ENCODE assay signal across 17 cellular contexts in genomic region chr19:48551437-48552302, GRCh38. TPM values are rescaled to one million over a fixed set of nuclear protein-coding genes. Genes with fewer than 3 reads are reported as not detected.
DNase-seq lines count a peak whose midpoint lies in the region; ATAC-seq and TF ChIP-seq lines count a peak whose summit lies in the region.
"Had no signal": no experiment of that assay in that cellular context is flagged by ENCODE, and none has a peak within 500 bp of the region (broad histone marks: within the 10 kb centered on the region; RNA-seq: fewer than 3 reads in every experiment).

TSS of gene SULT2B1 (plus strand) at chr19:48552172. CDS start at chr19:48552253, 81 bp downstream.

- CTCF ChIA-PET in mammary epithelial cell (lab: Charles Lee; ENCODE audit: low non-redundant PET): interaction anchor here (0.6 kb wide), 1 partner anchor 65 kb away, joined by 11 read pairs; no protein-coding TSS in a partner anchor
- CTCF ChIA-PET in activated CD8-positive, alpha-beta T cell treated with anti-CD3 and anti-CD28 coated beads, Interleukin-2, amount 10 ng/mL, durations not matched to agents 7 days and 5 days (lab: Charles Lee): no interaction called here

- DNase-seq in HPDE6-E6E7 (ENCODE audit: extremely low spot score) (peak; percentile 70), NCI-H2107 treated with DMSO at 0.1 percent for 48 hours (lab: John Stamatoyannopoulos, UW; ENCODE audit: unreplicated experiment) (peak; percentile 64), mammary epithelial cell (peak; percentile 28)
- DNase-seq in effector CD8-positive, alpha-beta T cell (lab: John Stamatoyannopoulos, UW): no peak
- DNase-seq in NK-92 treated with Interleukin-12 subunit alpha and Interleukin-12 subunit beta, amount 100 ng/mL, for 24 hours (lab: John Stamatoyannopoulos, UW): no peak
- DNase-seq in activated CD8-positive, alpha-beta T cell treated with anti-CD3 and anti-CD28 coated beads, Interleukin-2, amount 10 ng/mL, durations not matched to agents 7 days and 5 days: no peak
- DNase-seq: activated CD4-positive, alpha-beta T cell treated with anti-CD3 and anti-CD28 coated beads for 1 hour; activated gamma-delta T cell treated with Interleukin-2 at 50 U/mL for 16 hours; DND-41; Karpas-422; occipital lobe; stimulated activated CD4-positive, alpha-beta T cell treated with anti-CD3 and anti-CD28 coated beads, Interleukin-4, amount 100 ng/mL, for 24 hours had no signal

- H3K27ac Mint-ChIP-seq in activated CD8-positive, alpha-beta T cell treated with anti-CD3 and anti-CD28 coated beads, Interleukin-2, amount 10 ng/mL, durations not matched to agents 7 days and 5 days: no peak within 1 kb of the TSS

- TF ChIP-seq CTCF in mammary epithelial cell (conservative IDR thresholded peaks at IDR 0.05 in 1 of 2, IDR thresholded peaks at IDR 0.05 in 1 of 2; ENCODE audit: extremely low read depth in 1 of 2, insufficient read depth in 1 of 2, low read depth in 1 of 2, low read length in 2 of 2): no peak
- TF ChIP-seq CTCF in parathyroid adenoma (IDR thresholded peaks at IDR 0.05): no peak

- no peaks in the 10 kb centered on the region for H3K36me3 ChIP-seq in mammary epithelial cell (ENCODE audit: insufficient read depth, low read length)
- H3K36me3 ChIP-seq in parathyroid adenoma (ENCODE audit: control insufficient read depth, insufficient read depth, low read length): no peaks in the 10 kb centered on the region
- H3K36me3 ChIP-seq: thoracic aorta had no signal

- POLR2A ChIA-PET in activated CD8-positive, alpha-beta T cell treated with anti-CD3 and anti-CD28 coated beads, Interleukin-2, amount 10 ng/mL, durations not matched to agents 7 days and 5 days (lab: Charles Lee): no interaction called here

- dilution Hi-C loops in mammary epithelial cell (cut with HindIII; ENCODE audit: low sequenced_read_pairs): no loop called here

- intact Hi-C loops in mammary epithelial cell (cut with micrococcal nuclease): no loop called here

- no peaks in the 10 kb centered on the region for H3K27me3 Mint-ChIP-seq in activated CD8-positive, alpha-beta T cell treated with anti-CD3 and anti-CD28 coated beads, Interleukin-2, amount 10 ng/mL, durations not matched to agents 7 days and 5 days (ENCODE audit: low read depth)

- WGBS in mammary epithelial cell (ENCODE audit: low coverage, missing lambda C conversion rate): 50% methylated on average over 30 of the region's 36 CpGs

- no TSS peak for BruUV-seq in mammary epithelial cell (replicated peaks; lab: Mats Ljungman, UMichigan)

- no peaks in the 10 kb centered on the region for H3K4me1 Mint-ChIP-seq in activated CD8-positive, alpha-beta T cell treated with anti-CD3 and anti-CD28 coated beads, Interleukin-2, amount 10 ng/mL, durations not matched to agents 7 days and 5 days (ENCODE audit: low read depth)

- no peaks in the 10 kb centered on the region for H3K9me3 Mint-ChIP-seq in activated CD8-positive, alpha-beta T cell treated with anti-CD3 and anti-CD28 coated beads, Interleukin-2, amount 10 ng/mL, durations not matched to agents 7 days and 5 days (ENCODE audit: insufficient read depth)

- peaks cover 15% of the 10 kb centered on the region for H3K4me1 ChIP-seq in mammary epithelial cell (ENCODE audit: insufficient read depth, low read length)
- H3K4me1 ChIP-seq in parathyroid adenoma: peaks cover 18% of the 10 kb centered on the region

- H3K27ac ChIP-seq in mammary epithelial cell (ENCODE audit: insufficient read depth, low read depth, low read length) (no peak within 1 kb of the TSS), parathyroid adenoma (peak within 1 kb of the TSS; percentile 89)
- H3K27ac ChIP-seq: thoracic aorta had no signal

- H3K4me3 ChIP-seq in mammary epithelial cell (replicated peaks in 1 of 3; ENCODE audit: insufficient read depth in 1 of 3, low read depth in 2 of 3, low read length in 3 of 3): no peak within 1 kb of the TSS
- peak within 1 kb of the TSS; percentile 55 for H3K4me3 ChIP-seq in parathyroid adenoma (ENCODE audit: low read depth, low read length)
- H3K4me3 ChIP-seq: thoracic aorta had no signal

- no peaks in the 10 kb centered on the region for H4K20me1 ChIP-seq in mammary epithelial cell (ENCODE audit: insufficient read depth, low read length)

- in situ Hi-C loops in mammary epithelial cell (cut with MboI; ENCODE audit: low sequenced_read_pairs in 2 of 2): no loop called here

- no peaks in the 10 kb centered on the region for H3K27me3 ChIP-seq in mammary epithelial cell (ENCODE audit: insufficient read depth, low read length)
- H3K27me3 ChIP-seq in parathyroid adenoma (ENCODE audit: control insufficient read depth, insufficient read depth, low read length): no peaks in the 10 kb centered on the region

- ATAC-seq in activated CD8-positive, alpha-beta T cell treated with anti-CD3 and anti-CD28 coated beads, Interleukin-2, amount 10 ng/mL, durations not matched to agents 7 days and 5 days: no peak
- ATAC-seq in HG02973 (IDR thresholded peaks at IDR 0.05; ENCODE audit: unreplicated experiment): no peak

- H3K4me3 Mint-ChIP-seq in activated CD8-positive, alpha-beta T cell treated with anti-CD3 and anti-CD28 coated beads, Interleukin-2, amount 10 ng/mL, durations not matched to agents 7 days and 5 days: no peak within 1 kb of the TSS

- H3K9ac ChIP-seq in mammary epithelial cell (ENCODE audit: insufficient read depth, low read length) (no peak within 1 kb of the TSS), parathyroid adenoma (no peak within 1 kb of the TSS)

- H3K36me3 Mint-ChIP-seq in activated CD8-positive, alpha-beta T cell treated with anti-CD3 and anti-CD28 coated beads, Interleukin-2, amount 10 ng/mL, durations not matched to agents 7 days and 5 days (ENCODE audit: low read depth): no peaks in the 10 kb centered on the region

- H2AFZ ChIP-seq in mammary epithelial cell (ENCODE audit: low read depth, low read length): peak within 1 kb of the TSS; percentile 14
- peak within 1 kb of the TSS; percentile 87 for H2AFZ ChIP-seq in parathyroid adenoma

- peak within 1 kb of the TSS; percentile 41 for H3K4me2 ChIP-seq in mammary epithelial cell (ENCODE audit: insufficient read depth, low read depth, low read length)
- H3K4me2 ChIP-seq in parathyroid adenoma (ENCODE audit: low read length): peak within 1 kb of the TSS; percentile 75

- H3K9me3 ChIP-seq in mammary epithelial cell (replicated peaks; ENCODE audit: insufficient read depth, low read length): no peaks in the 10 kb centered on the region
- no peaks in the 10 kb centered on the region for H3K9me3 ChIP-seq in parathyroid adenoma (ENCODE audit: control insufficient read depth, low read length)
- H3K9me3 ChIP-seq: thoracic aorta had no signal

- H3K79me2 ChIP-seq in mammary epithelial cell (ENCODE audit: insufficient read depth, low read length): no peaks in the 10 kb centered on the region
- H3K79me2 ChIP-seq in parathyroid adenoma: no peaks in the 10 kb centered on the region

RNA-seq across cellular contexts. Expression of gene SULT2B1, which starts in this region (rescaled TPM):
- total RNA-seq in mammary epithelial cell: 1 to 10 TPM in 1 of 2 donors, not detected in 1; 1.8 TPM
- polyA plus RNA-seq in mammary epithelial cell: 2.0 TPM
- polyA minus RNA-seq in mammary epithelial cell: not detected
- not detected for total RNA-seq in activated CD8-positive, alpha-beta T cell treated with anti-CD3 and anti-CD28 coated beads, Interleukin-2, amount 10 ng/mL, durations not matched to agents 7 days and 5 days
- total RNA-seq: cerebellum, occipital lobe, OCI-LY7, thoracic aorta had no signal

Comparison
In these comparisons a context has a peak if more than half of its experiments do, and no peak if none do; other contexts are left out.
1. DNase-seq: peak in HPDE6-E6E7 (single experiment), NCI-H2107 treated with DMSO at 0.1 percent for 48 hours (single experiment) and mammary epithelial cell (single experiment); none in effector CD8-positive, alpha-beta T cell (single experiment), NK-92 treated with Interleukin-12 subunit alpha and Interleukin-12 subunit beta, amount 100 ng/mL, for 24 hours (single experiment) and activated CD8-positive, alpha-beta T cell treated with anti-CD3 and anti-CD28 coated beads, Interleukin-2, amount 10 ng/mL, durations not matched to agents 7 days and 5 days (single experiment).